In the genomic region with DNA sequence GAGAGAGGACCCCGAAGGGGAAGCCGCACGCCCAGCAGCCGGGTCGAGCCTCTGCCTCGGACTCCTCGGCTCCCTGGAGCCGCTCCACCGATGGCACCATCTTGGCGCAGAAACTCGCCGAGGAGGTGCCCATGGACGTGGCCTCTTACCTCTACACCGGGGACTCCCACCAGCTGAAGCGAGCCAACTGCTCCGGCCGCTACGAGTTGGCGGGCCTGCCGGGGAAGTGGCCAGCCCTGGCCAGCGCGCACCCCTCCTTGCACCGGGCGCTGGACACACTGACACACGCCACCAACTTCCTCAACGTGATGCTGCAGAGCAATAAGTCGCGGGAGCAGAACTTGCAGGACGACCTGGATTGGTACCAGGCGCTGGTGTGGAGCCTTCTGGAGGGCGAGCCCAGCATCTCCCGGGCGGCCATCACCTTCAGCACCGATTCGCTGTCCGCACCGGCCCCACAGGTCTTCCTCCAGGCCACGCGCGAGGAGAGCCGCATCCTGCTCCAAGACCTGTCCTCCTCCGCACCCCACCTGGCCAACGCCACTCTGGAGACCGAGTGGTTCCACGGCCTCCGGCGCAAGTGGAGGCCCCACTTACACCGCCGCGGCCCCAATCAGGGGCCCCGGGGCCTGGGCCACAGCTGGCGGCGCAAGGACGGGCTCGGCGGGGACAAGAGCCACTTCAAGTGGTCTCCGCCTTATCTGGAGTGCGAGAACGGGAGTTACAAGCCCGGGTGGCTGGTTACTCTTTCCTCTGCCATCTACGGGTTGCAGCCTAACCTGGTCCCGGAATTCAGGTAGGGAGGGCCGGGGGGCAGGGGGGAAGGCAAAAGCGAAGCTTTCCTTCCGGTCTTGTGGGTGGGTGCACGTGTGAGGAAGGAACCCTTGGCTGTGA, we compare ENCODE assay signal across 10 cellular contexts. TPM values are rescaled to one million over a fixed set of nuclear protein-coding genes. Genes with fewer than 3 reads are reported as not detected.
A peak's percentile ranks its signal among the peaks of the same experiment; 100 is the strongest.
DNase-seq lines count a peak whose midpoint lies in the region; ATAC-seq, FAIRE-seq and TF ChIP-seq lines count a peak whose summit lies in the region.
"Had no signal": no experiment of that assay in that cellular context is flagged by ENCODE, and none has a peak within 500 bp of the region (broad histone marks: within the 10 kb centered on the region; RNA-seq: fewer than 3 reads in every experiment).

No MANE protein-coding gene starts in this region.

- no peaks in the 10 kb centered on the region for H3K9me3 ChIP-seq in SK-N-SH

- H3K9me2 ChIP-seq in SK-N-SH = no peaks in the 10 kb centered on the region

- peaks cover 22% of the 10 kb centered on the region for H3K27me3 ChIP-seq in SK-N-SH (ENCODE audit: insufficient read depth)

- TF ChIP-seq RAD21 in SK-N-SH (IDR thresholded peaks at IDR 0.05; ENCODE audit: low read length) = no peak

- no peaks in the 10 kb centered on the region for H3K79me2 ChIP-seq in SK-N-SH (ENCODE audit: insufficient read depth)

- ATAC-seq in GM19035 (IDR thresholded peaks at IDR 0.05; ENCODE audit: unreplicated experiment) = no peak

- H3F3A ChIP-seq in SK-N-SH (replicated peaks; ENCODE audit: insufficient read depth) = no peaks in the 10 kb centered on the region

- CTCF ChIA-PET in SK-N-SH (lab: Yijun Ruan, JAX) = interaction anchor here (0.7 to 2.4 kb wide), 3 partner anchors 11 to 95 kb away, joined by 3 to 10 read pairs (median 3); no protein-coding TSS in a partner anchor

- H3K4me3 ChIP-seq in SK-N-SH (ENCODE audit: low read depth in 2 of 2, low read length in 1 of 2) (peak overlapping the region in 1 of 2 experiments; percentile 19; a peak in 1 of 4 replicates), retinal pigment epithelial cell (ENCODE audit: low read length) (peak overlapping the region; percentile 76)

- H3K36me3 ChIP-seq in SK-N-SH (replicated peaks in 1 of 2; ENCODE audit: control insufficient read depth in 1 of 2, insufficient read depth in 2 of 2, low read length in 1 of 2) = no peaks in the 10 kb centered on the region

- no peak for TF ChIP-seq EP300 in SK-N-SH (IDR thresholded peaks at IDR 0.05; ENCODE audit: borderline replicate concordance in 1 of 2, low read depth in 1 of 2, low read length in 1 of 2)

- TF ChIP-seq POLR2A in GM12892 (IDR thresholded peaks at IDR 0.05; ENCODE audit: low read depth, low read length) = no peak

- H3K4me1 ChIP-seq in SK-N-SH (ENCODE audit: control insufficient read depth in 1 of 2, insufficient read depth in 2 of 2, low read depth in 1 of 2, low read length in 1 of 2) = peaks cover 0 to 13% of the 10 kb centered on the region in 2 experiments; a peak in 1 of 4 replicates

- H4K20me1 ChIP-seq in SK-N-SH (ENCODE audit: insufficient read depth) = no peaks in the 10 kb centered on the region

- no peak for FAIRE-seq in GM12892 (lab: Jason Lieb, UNC)
- FAIRE-seq: endometrium had no signal

- TF ChIP-seq CTCF in SK-N-SH (IDR thresholded peaks at IDR 0.05) (no peak), retinal pigment epithelial cell (conservative IDR thresholded peaks at IDR 0.05; ENCODE audit: low read depth, low read length) (no peak)

- POLR2A ChIA-PET in SK-N-SH (lab: Yijun Ruan, JAX) = no interaction called here

- H2AFZ ChIP-seq in SK-N-SH (ENCODE audit: low read depth) = no peak overlapping the region

- WGBS in SK-N-SH (ENCODE audit: low lambda C conversion rate) = 5% methylated on average over 21 of the region's 66 CpGs

- DNase-seq in NCI-H2081 (lab: John Stamatoyannopoulos, UW) (peak; percentile 34 to 52), NCI-H2081 treated with DMSO at 0.1 percent for 48 hours (lab: John Stamatoyannopoulos, UW) (no peak), SK-N-SH (peak; percentile 55), hypothalamus (lab: John Stamatoyannopoulos, UW) (peak in 31 of 51 donors; percentile 0 to 57 (median 18)), retinal pigment epithelial cell (ENCODE audit: low read depth) (no peak), GM12892 (ENCODE audit: insufficient read length) (no peak), T-helper 1 cell (no peak)

- no peak overlapping the region for H3K9ac ChIP-seq in SK-N-SH

- H3K4me2 ChIP-seq in SK-N-SH = peak overlapping the region; percentile 92; the same call in 1 of the 2 replicates

- H3K27ac ChIP-seq in SK-N-SH (ENCODE audit: low read depth in 2 of 2, low read length in 1 of 2) = no peak overlapping the region

TF ChIP-seq in SK-N-SH, 30 proteins besides CTCF, POLR2A, EP300 and RAD21:
- TF ChIP-seq, protein P1, sequence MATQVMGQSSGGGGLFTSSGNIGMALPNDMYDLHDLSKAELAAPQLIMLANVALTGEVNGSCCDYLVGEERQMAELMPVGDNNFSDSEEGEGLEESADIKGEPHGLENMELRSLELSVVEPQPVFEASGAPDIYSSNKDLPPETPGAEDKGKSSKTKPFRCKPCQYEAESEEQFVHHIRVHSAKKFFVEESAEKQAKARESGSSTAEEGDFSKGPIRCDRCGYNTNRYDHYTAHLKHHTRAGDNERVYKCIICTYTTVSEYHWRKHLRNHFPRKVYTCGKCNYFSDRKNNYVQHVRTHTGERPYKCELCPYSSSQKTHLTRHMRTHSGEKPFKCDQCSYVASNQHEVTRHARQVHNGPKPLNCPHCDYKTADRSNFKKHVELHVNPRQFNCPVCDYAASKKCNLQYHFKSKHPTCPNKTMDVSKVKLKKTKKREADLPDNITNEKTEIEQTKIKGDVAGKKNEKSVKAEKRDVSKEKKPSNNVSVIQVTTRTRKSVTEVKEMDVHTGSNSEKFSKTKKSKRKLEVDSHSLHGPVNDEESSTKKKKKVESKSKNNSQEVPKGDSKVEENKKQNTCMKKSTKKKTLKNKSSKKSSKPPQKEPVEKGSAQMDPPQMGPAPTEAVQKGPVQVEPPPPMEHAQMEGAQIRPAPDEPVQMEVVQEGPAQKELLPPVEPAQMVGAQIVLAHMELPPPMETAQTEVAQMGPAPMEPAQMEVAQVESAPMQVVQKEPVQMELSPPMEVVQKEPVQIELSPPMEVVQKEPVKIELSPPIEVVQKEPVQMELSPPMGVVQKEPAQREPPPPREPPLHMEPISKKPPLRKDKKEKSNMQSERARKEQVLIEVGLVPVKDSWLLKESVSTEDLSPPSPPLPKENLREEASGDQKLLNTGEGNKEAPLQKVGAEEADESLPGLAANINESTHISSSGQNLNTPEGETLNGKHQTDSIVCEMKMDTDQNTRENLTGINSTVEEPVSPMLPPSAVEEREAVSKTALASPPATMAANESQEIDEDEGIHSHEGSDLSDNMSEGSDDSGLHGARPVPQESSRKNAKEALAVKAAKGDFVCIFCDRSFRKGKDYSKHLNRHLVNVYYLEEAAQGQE (IDR thresholded peaks at IDR 0.05; ENCODE audit: low read depth, low read length) = peak; percentile 87
- TF ChIP-seq CHD2 (IDR thresholded peaks at IDR 0.05; ENCODE audit: low read length, partially characterized antibody) = no peak
- no peak for TF ChIP-seq FOXJ3 (CRISPR knock-in tag; IDR thresholded peaks at IDR 0.05)

RNA-seq across cellular contexts. Expression of gene GPR158, which starts 1.0 kb away (rescaled TPM):
- polyA plus RNA-seq in SK-N-SH (2012; rRNA removed) = not detected in 2 replicates
- polyA plus RNA-seq in SK-N-SH (2012; cell fraction: cytosol; rRNA removed) = under 0.01 TPM in 1 of 2 replicates, not detected in the other
- polyA plus RNA-seq in SK-N-SH (2012; cell fraction: nucleus; rRNA removed) = 0.01 TPM in 1 of 2 replicates, not detected in the other
- polyA plus RNA-seq in GM12892 (2012; ENCODE audit: missing spikeins) = not detected
- polyA plus RNA-seq: naive thymus-derived CD8-positive, alpha-beta T cell had no signal

Comparison
In these comparisons a context has a peak if more than half of its experiments do, and no peak if none do; other contexts are left out.
1. DNase-seq: peak in NCI-H2081 (2 of 2), SK-N-SH (single experiment) and hypothalamus (31 of 51); none in NCI-H2081 treated with DMSO at 0.1 percent for 48 hours (single experiment), retinal pigment epithelial cell (single experiment), GM12892 (single experiment) and T-helper 1 cell (0 of 5).